Comparison of ENCODE assay signal across 21 cellular contexts in the genomic region with DNA sequence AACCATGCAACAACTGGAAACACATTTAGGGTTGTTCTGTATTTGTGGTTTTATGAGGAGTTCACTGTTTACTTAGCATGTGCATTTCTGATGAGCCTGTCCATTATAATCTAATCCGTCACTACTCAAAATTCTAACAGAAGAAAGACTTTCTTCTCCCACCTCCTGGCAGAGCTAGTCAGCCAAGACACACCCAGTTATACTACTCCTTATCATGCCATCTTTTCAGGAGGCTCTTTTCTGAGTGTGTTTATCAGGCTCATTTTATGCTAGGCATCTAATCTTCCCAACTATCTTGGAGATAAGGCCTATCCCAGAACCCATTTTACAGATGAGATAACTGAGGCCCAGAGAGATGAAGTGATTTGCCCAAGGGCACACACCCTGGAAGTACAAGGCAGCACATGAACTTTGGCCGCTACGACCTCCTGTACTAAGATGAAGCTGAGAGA.
"Had no signal": no experiment of that assay in that cellular context is flagged by ENCODE, and none has a peak within 500 bp of the region (broad histone marks: within the 10 kb centered on the region; RNA-seq: fewer than 3 reads in every experiment).

No MANE protein-coding gene starts in this region.

- DNase-seq: activated CD4-positive, alpha-beta memory T cell treated with anti-CD3 and anti-CD28 coated beads, Interleukin-2, amount 10 ng/mL, durations not matched to agents 7 days and 5 days; activated CD4-positive, alpha-beta T cell treated with anti-CD3 and anti-CD28 coated beads, Interleukin-2, amount 10 ng/mL, durations not matched to agents 24 days and 14 days; activated effector memory CD4-positive, alpha-beta T cell treated with anti-CD3 and anti-CD28 coated beads, Interleukin-2, amount 50 U/mL, for 16 hours; activated naive CD4-positive, alpha-beta T cell treated with anti-CD3 and anti-CD28 coated beads, Interleukin-2, amount 10 ng/mL, durations not matched to agents 7 days and 5 days; activated T-cell treated with anti-CD3 and anti-CD28 coated beads, Interleukin-2, amount 50 U/mL, for 72 hours; anterior cingulate cortex; body of pancreas; cortex of kidney; endodermal cell; lower lobe of right lung; mesendoderm; naive B cell; occipital lobe; posterior cingulate gyrus; stimulated activated CD4-positive, alpha-beta T cell treated with anti-CD3 and anti-CD28 coated beads, Interleukin-4, amount 100 ng/mL, for 1 hour; stimulated activated naive CD4-positive, alpha-beta T cell treated with Interleukin-2 at 50 U/mL for 16 hours; T1000; upper lobe of left lung had no signal

- H3K27ac Mint-ChIP-seq: activated CD4-positive, alpha-beta memory T cell treated with anti-CD3 and anti-CD28 coated beads, Interleukin-2, amount 10 ng/mL, durations not matched to agents 7 days and 5 days; activated CD4-positive, alpha-beta T cell treated with anti-CD3 and anti-CD28 coated beads, Interleukin-2, amount 10 ng/mL, durations not matched to agents 24 days and 14 days; activated naive CD4-positive, alpha-beta T cell treated with anti-CD3 and anti-CD28 coated beads, Interleukin-2, amount 10 ng/mL, durations not matched to agents 7 days and 5 days; activated T-cell treated with anti-CD3 and anti-CD28 coated beads, Interleukin-2, amount 50 U/mL, for 72 hours; endodermal cell; T-helper 1 cell treated with Interleukin-12 subunit alpha and Interleukin-12 subunit beta and Interleukin-4 antibody, amounts not matched to agents 30 μg/mL and 1 μg/mL, for 36 hours had no signal

- H3K36me3 Mint-ChIP-seq: activated naive CD4-positive, alpha-beta T cell treated with anti-CD3 and anti-CD28 coated beads, Interleukin-2, amount 10 ng/mL, durations not matched to agents 7 days and 5 days; naive B cell had no signal

- H3K4me3 Mint-ChIP-seq: activated CD4-positive, alpha-beta memory T cell treated with anti-CD3 and anti-CD28 coated beads, Interleukin-2, amount 10 ng/mL, durations not matched to agents 7 days and 5 days; activated CD4-positive, alpha-beta T cell treated with anti-CD3 and anti-CD28 coated beads, Interleukin-2, amount 10 ng/mL, durations not matched to agents 24 days and 14 days; activated naive CD4-positive, alpha-beta T cell treated with anti-CD3 and anti-CD28 coated beads, Interleukin-2, amount 10 ng/mL, durations not matched to agents 7 days and 5 days; activated T-cell treated with anti-CD3 and anti-CD28 coated beads, Interleukin-2, amount 50 U/mL, for 72 hours; endodermal cell; naive B cell; T-helper 1 cell treated with Interleukin-12 subunit alpha and Interleukin-12 subunit beta and Interleukin-4 antibody, amounts not matched to agents 30 μg/mL and 1 μg/mL, for 36 hours had no signal

- H3K9me3 Mint-ChIP-seq: activated CD4-positive, alpha-beta memory T cell treated with anti-CD3 and anti-CD28 coated beads, Interleukin-2, amount 10 ng/mL, durations not matched to agents 7 days and 5 days; activated CD4-positive, alpha-beta T cell treated with anti-CD3 and anti-CD28 coated beads, Interleukin-2, amount 10 ng/mL, durations not matched to agents 24 days and 14 days; activated naive CD4-positive, alpha-beta T cell treated with anti-CD3 and anti-CD28 coated beads, Interleukin-2, amount 10 ng/mL, durations not matched to agents 7 days and 5 days; activated T-cell treated with anti-CD3 and anti-CD28 coated beads, Interleukin-2, amount 50 U/mL, for 72 hours; endodermal cell; naive B cell; T-helper 1 cell treated with Interleukin-12 subunit alpha and Interleukin-12 subunit beta and Interleukin-4 antibody, amounts not matched to agents 30 μg/mL and 1 μg/mL, for 36 hours had no signal

- ATAC-seq: activated T-cell treated with anti-CD3 and anti-CD28 coated beads, Interleukin-2, amount 50 U/mL, for 72 hours; body of pancreas; left lobe of liver; lower lobe of right lung; sciatic nerve had no signal
